1 cellular context compared by ENCODE assay signal in genomic region chr6:164346631-164347030, GRCh38.
TF ChIP-seq lines count a peak whose summit lies in the region.

No MANE protein-coding gene starts in this region.

TF ChIP-seq in K562, 482 proteins besides CTCF, POLR2A, EP300 and RAD21 (continued from another document):
- TF ChIP-seq ZBTB40 (IDR thresholded peaks at IDR 0.05) (no peak), ZBTB40 (CRISPR knock-in tag; IDR thresholded peaks at IDR 0.05) (no peak), TAL1 (IDR thresholded peaks at IDR 0.05) (peak; percentile 96), ZBTB11 (CRISPR knock-in tag; IDR thresholded peaks at IDR 0.05) (0 out of 6 replicates have a peak, but pooled peaks of 1 of the 3 experiments have one; percentile 21), BCLAF1 (IDR thresholded peaks at IDR 0.05; ENCODE audit: borderline replicate concordance in 1 of 2, control insufficient read depth in 1 of 2, low read depth in 2 of 2, low read length in 1 of 2) (no peak), MED1 (CRISPR knock-in tag; IDR thresholded peaks at IDR 0.05; ENCODE audit: borderline replicate concordance) (no peak), POLR3A (IDR thresholded peaks at IDR 0.05; ENCODE audit: borderline replicate concordance, extremely low read depth, insufficient read depth, insufficient read length) (no peak), CCNT2 (IDR thresholded peaks at IDR 0.05; ENCODE audit: borderline replicate concordance, extremely low read depth, insufficient read length, low read depth, low read length) (peak; percentile 38), NFE2 (IDR thresholded peaks at IDR 0.05; ENCODE audit: low read depth) (peak; percentile 83), TEAD4 (IDR thresholded peaks at IDR 0.05; ENCODE audit: low read length) (peak; percentile 98), TEAD4 (CRISPR knock-in tag; IDR thresholded peaks at IDR 0.05; ENCODE audit: borderline replicate concordance) (no peak), ZNF695 (CRISPR knock-in tag; IDR thresholded peaks at IDR 0.05) (no peak), ARNT (IDR thresholded peaks at IDR 0.05) (peak in 1 of 2 experiments; percentile 49; a peak in 1 of 4 replicates), NR2C1 (IDR thresholded peaks at IDR 0.05) (no peak), NR2C1 (tag; IDR thresholded peaks at IDR 0.05) (peak; percentile 44; the same call in 1 of the 2 replicates), NCOA1 (IDR thresholded peaks at IDR 0.05; ENCODE audit: low read depth) (peak; percentile 51; the same call in 1 of the 2 replicates)
